In genomic region chr2:16653799-16654198, GRCh38 we compare ENCODE assay signal across 1 cellular context.
A peak's percentile ranks its signal among the peaks of the same experiment; 100 is the strongest.
TF ChIP-seq lines count a peak whose summit lies in the region.

No MANE protein-coding gene starts in this region.

TF ChIP-seq in GM12878, 131 proteins besides CTCF, POLR2A, EP300 and RAD21 (continued from another document):
- TF ChIP-seq, protein P1, sequence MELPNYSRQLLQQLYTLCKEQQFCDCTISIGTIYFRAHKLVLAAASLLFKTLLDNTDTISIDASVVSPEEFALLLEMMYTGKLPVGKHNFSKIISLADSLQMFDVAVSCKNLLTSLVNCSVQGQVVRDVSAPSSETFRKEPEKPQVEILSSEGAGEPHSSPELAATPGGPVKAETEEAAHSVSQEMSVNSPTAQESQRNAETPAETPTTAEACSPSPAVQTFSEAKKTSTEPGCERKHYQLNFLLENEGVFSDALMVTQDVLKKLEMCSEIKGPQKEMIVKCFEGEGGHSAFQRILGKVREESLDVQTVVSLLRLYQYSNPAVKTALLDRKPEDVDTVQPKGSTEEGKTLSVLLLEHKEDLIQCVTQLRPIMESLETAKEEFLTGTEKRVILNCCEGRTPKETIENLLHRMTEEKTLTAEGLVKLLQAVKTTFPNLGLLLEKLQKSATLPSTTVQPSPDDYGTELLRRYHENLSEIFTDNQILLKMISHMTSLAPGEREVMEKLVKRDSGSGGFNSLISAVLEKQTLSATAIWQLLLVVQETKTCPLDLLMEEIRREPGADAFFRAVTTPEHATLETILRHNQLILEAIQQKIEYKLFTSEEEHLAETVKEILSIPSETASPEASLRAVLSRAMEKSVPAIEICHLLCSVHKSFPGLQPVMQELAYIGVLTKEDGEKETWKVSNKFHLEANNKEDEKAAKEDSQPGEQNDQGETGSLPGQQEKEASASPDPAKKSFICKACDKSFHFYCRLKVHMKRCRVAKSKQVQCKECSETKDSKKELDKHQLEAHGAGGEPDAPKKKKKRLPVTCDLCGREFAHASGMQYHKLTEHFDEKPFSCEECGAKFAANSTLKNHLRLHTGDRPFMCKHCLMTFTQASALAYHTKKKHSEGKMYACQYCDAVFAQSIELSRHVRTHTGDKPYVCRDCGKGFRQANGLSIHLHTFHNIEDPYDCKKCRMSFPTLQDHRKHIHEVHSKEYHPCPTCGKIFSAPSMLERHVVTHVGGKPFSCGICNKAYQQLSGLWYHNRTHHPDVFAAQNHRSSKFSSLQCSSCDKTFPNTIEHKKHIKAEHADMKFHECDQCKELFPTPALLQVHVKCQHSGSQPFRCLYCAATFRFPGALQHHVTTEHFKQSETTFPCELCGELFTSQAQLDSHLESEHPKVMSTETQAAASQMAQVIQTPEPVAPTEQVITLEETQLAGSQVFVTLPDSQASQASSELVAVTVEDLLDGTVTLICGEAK (IDR thresholded peaks at IDR 0.05; ENCODE audit: borderline replicate concordance) = no peak
- TF ChIP-seq BRCA1 (IDR thresholded peaks at IDR 0.05; ENCODE audit: low read depth, low read length) (no peak), MTA2 (IDR thresholded peaks at IDR 0.05; ENCODE audit: low read depth) (peak; percentile 81), MAX (IDR thresholded peaks at IDR 0.05; ENCODE audit: low read depth, low read length) (no peak), FOXK2 (IDR thresholded peaks at IDR 0.05) (no peak; the same call in 1 of the 2 replicates), ATF2 (IDR thresholded peaks at IDR 0.05; ENCODE audit: low read length) (no peak; the same call in 1 of the 2 replicates), USF2 (IDR thresholded peaks at IDR 0.05; ENCODE audit: borderline replicate concordance, low read depth, low read length) (no peak), EGR1 (IDR thresholded peaks at IDR 0.05; ENCODE audit: borderline replicate concordance in 1 of 2, low read depth in 2 of 2, low read length in 2 of 2) (no peak), JUND (IDR thresholded peaks at IDR 0.05; ENCODE audit: low read depth, low read length) (no peak)
